Comparison of ENCODE assay signal across 10 cellular contexts in genomic region chr1:145990249-145991097, GRCh38. TPM values are rescaled to one million over a fixed set of nuclear protein-coding genes. Genes with fewer than 3 reads are reported as not detected.
DNase-seq lines count a peak whose midpoint lies in the region; ATAC-seq and TF ChIP-seq lines count a peak whose summit lies in the region.
"Had no signal": no experiment of that assay in that cellular context is flagged by ENCODE, and none has a peak within 500 bp of the region (broad histone marks: within the 10 kb centered on the region; RNA-seq: fewer than 3 reads in every experiment).

No MANE protein-coding gene starts in this region.

- H3K4me1 ChIP-seq in adrenal gland (replicated peaks in 1 of 2), result peaks cover 27 to 42% of the 10 kb centered on the region in 2 donors
- peaks cover 9 to 47% (median 34%) of the 10 kb centered on the region in 4 donors for H3K4me1 ChIP-seq in liver (ENCODE audit: control insufficient read depth in 4 of 4, insufficient read depth in 4 of 4, low read length in 3 of 4)
- H3K4me1 ChIP-seq in tibial artery, result peaks cover 0 to 46% (median 31%) of the 10 kb centered on the region in 4 donors

- H3K4me1 Mint-ChIP-seq in activated CD4-positive, alpha-beta memory T cell treated with anti-CD3 and anti-CD28 coated beads for 36 hours (ENCODE audit: low read depth), result peaks cover 61% of the 10 kb centered on the region
- H3K4me1 Mint-ChIP-seq in activated CD4-positive, alpha-beta memory T cell treated with anti-CD3 and anti-CD28 coated beads, Interleukin-2, amount 10 ng/mL, durations not matched to agents 7 days and 5 days, result peaks cover 53% of the 10 kb centered on the region

- TF ChIP-seq CTCF in adrenal gland (IDR thresholded peaks at IDR 0.05) (peak in 1 of 6 experiments; percentile 14), liver (IDR thresholded peaks at IDR 0.05; ENCODE audit: low read depth, low read length, missing input control) (no peak), tibial artery (IDR thresholded peaks at IDR 0.05) (no peak)

- 64 to 75% (median 68%) methylated on average over 7 of the region's 7 CpGs for WGBS in adrenal gland, 4 donors
- 79% methylated on average over 7 of the region's 7 CpGs for WGBS in liver

- no peak for DNase-seq in activated CD4-positive, alpha-beta memory T cell treated with anti-CD3 and anti-CD28 coated beads for 36 hours
- no peak for DNase-seq in activated CD4-positive, alpha-beta memory T cell treated with anti-CD3 and anti-CD28 coated beads, Interleukin-2, amount 10 ng/mL, durations not matched to agents 7 days and 5 days
- DNase-seq in adrenal gland (peak in 5 of 7 donors; percentile 40 to 75 (median 63)), tibial artery (peak in 1 of 2 donors; percentile 57), nucleus accumbens (lab: John Stamatoyannopoulos, UW) (no peak)
- DNase-seq in activated CD8-positive, alpha-beta memory T cell treated with anti-CD3 and anti-CD28 coated beads for 24 hours, result no peak

- peaks cover 31% of the 10 kb centered on the region for H3K36me3 Mint-ChIP-seq in activated CD4-positive, alpha-beta memory T cell treated with anti-CD3 and anti-CD28 coated beads for 36 hours
- H3K36me3 Mint-ChIP-seq in activated CD4-positive, alpha-beta memory T cell treated with anti-CD3 and anti-CD28 coated beads, Interleukin-2, amount 10 ng/mL, durations not matched to agents 7 days and 5 days (ENCODE audit: low read depth), result peaks cover 40% of the 10 kb centered on the region

- no peaks in the 10 kb centered on the region for H3K27me3 Mint-ChIP-seq in activated CD4-positive, alpha-beta memory T cell treated with anti-CD3 and anti-CD28 coated beads for 36 hours
- no peaks in the 10 kb centered on the region for H3K27me3 Mint-ChIP-seq in activated CD4-positive, alpha-beta memory T cell treated with anti-CD3 and anti-CD28 coated beads, Interleukin-2, amount 10 ng/mL, durations not matched to agents 7 days and 5 days

- peak overlapping the region in 1 of 4 donors; percentile 80 for H3K4me3 ChIP-seq in adrenal gland
- no peak overlapping the region for H3K4me3 ChIP-seq in liver (ENCODE audit: low read depth in 1 of 3, low read length in 3 of 3)
- H3K4me3 ChIP-seq in tibial artery, result no peak overlapping the region

- ATAC-seq in HG02852 (IDR thresholded peaks at IDR 0.05; ENCODE audit: unreplicated experiment), result no peak

- peak overlapping the region; percentile 42 to 94 (median 83) for H3K27ac ChIP-seq in adrenal gland
- H3K27ac ChIP-seq in liver (ENCODE audit: low read depth in 1 of 2, low read length in 2 of 2), result peak overlapping the region; percentile 22 to 52
- H3K27ac ChIP-seq in tibial artery, result peak overlapping the region; percentile 1 to 15

- H3K9me3 ChIP-seq in adrenal gland (replicated peaks in 1 of 3) (no peaks in the 10 kb centered on the region), liver (ENCODE audit: control insufficient read depth in 4 of 4, low read length in 3 of 4) (no peaks in the 10 kb centered on the region), tibial artery (no peaks in the 10 kb centered on the region)

- no peak for TF ChIP-seq RAD21 in liver (IDR thresholded peaks at IDR 0.05)

- TF ChIP-seq POLR2A in adrenal gland (IDR thresholded peaks at IDR 0.05), result peak; percentile 16 to 62

- POLR2A ChIA-PET in activated CD4-positive, alpha-beta memory T cell treated with anti-CD3 and anti-CD28 coated beads for 36 hours (lab: Charles Lee), result interaction anchor here (1.1 to 13.2 kb wide), 2 partner anchors 10 to 12 kb away, joined by 3 to 183 read pairs; no protein-coding TSS in a partner anchor
- POLR2A ChIA-PET in activated CD4-positive, alpha-beta memory T cell treated with anti-CD3 and anti-CD28 coated beads, Interleukin-2, amount 10 ng/mL, durations not matched to agents 7 days and 5 days (lab: Charles Lee), result interaction anchor here (1.0 to 12.9 kb wide), 7 partner anchors 8 to 61 kb away, joined by 3 to 582 read pairs (median 6); no protein-coding TSS in a partner anchor

- no peak overlapping the region for H3K9ac ChIP-seq in liver (ENCODE audit: low read depth in 1 of 2, low read length in 2 of 2)

- H3K36me3 ChIP-seq in adrenal gland (replicated peaks in 1 of 2) (peaks cover 0 to 32% of the 10 kb centered on the region in 2 donors), liver (ENCODE audit: control insufficient read depth in 4 of 4, insufficient read depth in 3 of 4, low read depth in 1 of 4, low read length in 3 of 4) (peaks cover 6 to 29% (median 20%) of the 10 kb centered on the region in 4 donors), tibial artery (peaks cover 30 to 36% (median 31%) of the 10 kb centered on the region in 3 donors)

- CTCF ChIA-PET in activated CD4-positive, alpha-beta memory T cell treated with anti-CD3 and anti-CD28 coated beads for 36 hours (lab: Charles Lee), result interaction anchor here (2.1 to 5.2 kb wide), 3 partner anchors 9 to 42 kb away, joined by 6 to 43 read pairs (median 8); no protein-coding TSS in a partner anchor
- CTCF ChIA-PET in activated CD4-positive, alpha-beta memory T cell treated with anti-CD3 and anti-CD28 coated beads, Interleukin-2, amount 10 ng/mL, durations not matched to agents 7 days and 5 days (lab: Charles Lee), result interaction anchor here (0.7 to 13.8 kb wide), 2 partner anchors 12 to 94 kb away, joined by 3 to 177 read pairs; no protein-coding TSS in a partner anchor

- intact Hi-C loops in activated CD4-positive, alpha-beta memory T cell treated with anti-CD3 and anti-CD28 coated beads for 36 hours (cut with micrococcal nuclease), result no loop called here
- intact Hi-C loops in adrenal gland (cut with DNase I) (no loop called here), tibial artery (cut with DNase I; ENCODE audit: low total_unique reads) (no loop called here)

- H3K27ac Mint-ChIP-seq in activated CD4-positive, alpha-beta memory T cell treated with anti-CD3 and anti-CD28 coated beads for 36 hours, result peak overlapping the region; percentile 6
- H3K27ac Mint-ChIP-seq in activated CD4-positive, alpha-beta memory T cell treated with anti-CD3 and anti-CD28 coated beads, Interleukin-2, amount 10 ng/mL, durations not matched to agents 7 days and 5 days, result no peak overlapping the region

- H3K27me3 ChIP-seq in adrenal gland, result no peaks in the 10 kb centered on the region
- no peaks in the 10 kb centered on the region for H3K27me3 ChIP-seq in liver (ENCODE audit: control insufficient read depth in 4 of 4, insufficient read depth in 4 of 4, low read length in 3 of 4)
- H3K27me3 ChIP-seq in tibial artery, result no peaks in the 10 kb centered on the region

- no peak overlapping the region for H3K4me3 Mint-ChIP-seq in activated CD4-positive, alpha-beta memory T cell treated with anti-CD3 and anti-CD28 coated beads for 36 hours
- no peak overlapping the region for H3K4me3 Mint-ChIP-seq in activated CD4-positive, alpha-beta memory T cell treated with anti-CD3 and anti-CD28 coated beads, Interleukin-2, amount 10 ng/mL, durations not matched to agents 7 days and 5 days

- no peaks in the 10 kb centered on the region for H3K9me3 Mint-ChIP-seq in activated CD4-positive, alpha-beta memory T cell treated with anti-CD3 and anti-CD28 coated beads for 36 hours
- H3K9me3 Mint-ChIP-seq in activated CD4-positive, alpha-beta memory T cell treated with anti-CD3 and anti-CD28 coated beads, Interleukin-2, amount 10 ng/mL, durations not matched to agents 7 days and 5 days, result no peaks in the 10 kb centered on the region

TF ChIP-seq in liver, 16 proteins besides CTCF, POLR2A, EP300 and RAD21:
- TF ChIP-seq FOXA1 (IDR thresholded peaks at IDR 0.05) (no peak), EGR1 (IDR thresholded peaks at IDR 0.05; ENCODE audit: low read depth in 2 of 2) (peak in 1 of 2 donors; percentile 11), YY1 (IDR thresholded peaks at IDR 0.05) (no peak), HNF4G (IDR thresholded peaks at IDR 0.05) (no peak), SP1 (IDR thresholded peaks at IDR 0.05) (peak; percentile 72), HNF4A (conservative IDR thresholded peaks at IDR 0.05) (peak in 1 of 2 donors; percentile 57), RXRA (IDR thresholded peaks at IDR 0.05) (peak; percentile 40 to 72), JUND (IDR thresholded peaks at IDR 0.05) (no peak), NR2F2 (IDR thresholded peaks at IDR 0.05) (peak; percentile 46)

RNA-seq across cellular contexts. Expression of gene TXNIP, which starts 5.9 kb away (rescaled TPM):
- 10 to 100 TPM; 82.6 to 88.8 TPM for total RNA-seq in activated CD4-positive, alpha-beta memory T cell treated with anti-CD3 and anti-CD28 coated beads for 36 hours
- total RNA-seq in activated CD4-positive, alpha-beta memory T cell treated with anti-CD3 and anti-CD28 coated beads, Interleukin-2, amount 10 ng/mL, durations not matched to agents 7 days and 5 days, result 100 to 1,000 TPM; 397 to 407 TPM
- total RNA-seq in adrenal gland (1,000 to 10,000 TPM in 4 of 8 donors, 100 to 1,000 TPM in 4; 202 to 2,069 (median 1,016) TPM), liver (100 to 1,000 TPM in 1 of 2 donors, 10 to 100 TPM in 1; 84.7 to 223 TPM)
- polyA plus RNA-seq in adrenal gland (100 to 1,000 TPM; 231 to 486 (median 342) TPM), liver (10 to 100 TPM; 53.8 to 99.2 TPM)

RNA-seq across cellular contexts. Expression of gene POLR3GL, which starts 26.0 kb away (rescaled TPM):
- total RNA-seq in activated CD4-positive, alpha-beta memory T cell treated with anti-CD3 and anti-CD28 coated beads for 36 hours, result 10 to 100 TPM; 27.3 to 30.9 TPM
- 10 to 100 TPM; 32.4 to 33.7 TPM for total RNA-seq in activated CD4-positive, alpha-beta memory T cell treated with anti-CD3 and anti-CD28 coated beads, Interleukin-2, amount 10 ng/mL, durations not matched to agents 7 days and 5 days
- total RNA-seq in adrenal gland, result 10 to 100 TPM; 18.4 to 35.2 (median 29.4) TPM
- polyA plus RNA-seq in adrenal gland, result 10 to 100 TPM; 36.0 to 48.7 (median 44.9) TPM
- 10 to 100 TPM; 11.9 to 12.7 TPM for total RNA-seq in liver
- polyA plus RNA-seq in liver, result 10 to 100 TPM; 19.8 to 23.4 TPM

RNA-seq across cellular contexts. Expression of gene ANKRD34A, which starts 26.1 kb away (rescaled TPM):
- total RNA-seq in activated CD4-positive, alpha-beta memory T cell treated with anti-CD3 and anti-CD28 coated beads for 36 hours, result 1 to 10 TPM; 4.6 to 4.7 TPM
- total RNA-seq in activated CD4-positive, alpha-beta memory T cell treated with anti-CD3 and anti-CD28 coated beads, Interleukin-2, amount 10 ng/mL, durations not matched to agents 7 days and 5 days, result 1 to 10 TPM; 2.9 to 3.7 TPM
- total RNA-seq in adrenal gland (1 to 10 TPM in 4 of 8 donors, under 1 TPM in 4; 0.24 to 2.5 (median 1.0) TPM), liver (under 1 TPM in 1 of 2 donors, not detected in 1; 0.17 TPM)
- polyA plus RNA-seq in adrenal gland (1 to 10 TPM in 2 of 3 donors, under 1 TPM in 1; 0.59 to 1.0 (median 1.0) TPM), liver (under 1 TPM; 0.06 to 0.13 TPM)

RNA-seq across cellular contexts. Expression of gene HJV, which starts 31.1 kb away (rescaled TPM):
- not detected for total RNA-seq in activated CD4-positive, alpha-beta memory T cell treated with anti-CD3 and anti-CD28 coated beads for 36 hours
- total RNA-seq in activated CD4-positive, alpha-beta memory T cell treated with anti-CD3 and anti-CD28 coated beads, Interleukin-2, amount 10 ng/mL, durations not matched to agents 7 days and 5 days, result not detected
- 1 to 10 TPM in 1 of 8 donors, under 1 TPM in 4, not detected in 3; 0.11 to 1.7 (median 0.41) TPM for total RNA-seq in adrenal gland
- polyA plus RNA-seq in adrenal gland, result under 1 TPM in 2 of 3 donors, not detected in 1; 0.07 to 0.11 TPM
- total RNA-seq in liver, result 10 to 100 TPM; 68.0 to 80.5 TPM
- polyA plus RNA-seq in liver, result 100 to 1,000 TPM; 115 to 138 TPM
- total RNA-seq: pulmonary artery endothelial cell had no signal
- polyA plus RNA-seq: BJ had no signal

RNA-seq across cellular contexts. Expression of gene LIX1L, which starts 32.7 kb away (rescaled TPM):
- 10 to 100 TPM; 46.6 to 47.8 TPM for total RNA-seq in activated CD4-positive, alpha-beta memory T cell treated with anti-CD3 and anti-CD28 coated beads for 36 hours
- total RNA-seq in activated CD4-positive, alpha-beta memory T cell treated with anti-CD3 and anti-CD28 coated beads, Interleukin-2, amount 10 ng/mL, durations not matched to agents 7 days and 5 days, result 10 to 100 TPM; 50.3 to 51.0 TPM
- total RNA-seq in adrenal gland, result 10 to 100 TPM; 31.5 to 61.2 (median 45.3) TPM
- 10 to 100 TPM in 2 of 3 donors, 1 to 10 TPM in 1; 9.6 to 27.5 (median 10.4) TPM for polyA plus RNA-seq in adrenal gland
- 1 to 10 TPM; 6.5 to 8.6 TPM for total RNA-seq in liver
- polyA plus RNA-seq in liver, result 1 to 10 TPM; 4.6 to 6.0 TPM

Comparison
In these comparisons a context has a peak if more than half of its experiments do, and no peak if none do; other contexts are left out.
1. DNase-seq: peak in adrenal gland (5 of 7); none in activated CD4-positive, alpha-beta memory T cell treated with anti-CD3 and anti-CD28 coated beads for 36 hours (single experiment), activated CD4-positive, alpha-beta memory T cell treated with anti-CD3 and anti-CD28 coated beads, Interleukin-2, amount 10 ng/mL, durations not matched to agents 7 days and 5 days (single experiment), nucleus accumbens (0 of 56) and activated CD8-positive, alpha-beta memory T cell treated with anti-CD3 and anti-CD28 coated beads for 24 hours (single experiment).
2. H3K27ac ChIP-seq: peak in every context shown above with its lines; median percentile 83 in adrenal gland; 37 in liver; 8 in tibial artery.